In genomic region chr11:46351606-46352005, GRCh38 we compare ENCODE assay signal across 11 cellular contexts. TPM values are rescaled to one million over a fixed set of nuclear protein-coding genes. Genes with fewer than 3 reads are reported as not detected.
DNase-seq lines count a peak whose midpoint lies in the region; ATAC-seq and TF ChIP-seq lines count a peak whose summit lies in the region.
"Had no signal": no experiment of that assay in that cellular context is flagged by ENCODE, and none has a peak within 500 bp of the region (broad histone marks: within the 10 kb centered on the region; RNA-seq: fewer than 3 reads in every experiment).

No MANE protein-coding gene starts in this region.

- H3K9me3 Mint-ChIP-seq in brain (peaks cover 0 to 2% (median 0%) of the 10 kb centered on the region in 5 experiments), natural killer cell (no peaks in the 10 kb centered on the region)
- H3K9me3 Mint-ChIP-seq: stimulated activated memory B cell treated with anti-CD40 and anti-IgM and Interleukin-4, amounts not matched to agents 10 μg/mL and 1 μg/mL and 100 μg/mL, for 72 hours had no signal

- no peak overlapping the region for H3K4me3 Mint-ChIP-seq in brain
- H3K4me3 Mint-ChIP-seq in natural killer cell = peak overlapping the region; percentile 78
- H3K4me3 Mint-ChIP-seq: stimulated activated memory B cell treated with anti-CD40 and anti-IgM and Interleukin-4, amounts not matched to agents 10 μg/mL and 1 μg/mL and 100 μg/mL, for 72 hours had no signal

- no peaks in the 10 kb centered on the region for H3K36me3 Mint-ChIP-seq in brain
- no peaks in the 10 kb centered on the region for H3K36me3 Mint-ChIP-seq in natural killer cell

- H3K27ac ChIP-seq in 22Rv1 = peak overlapping the region; percentile 68
- H3K27ac ChIP-seq in HUES6 (ENCODE audit: low read depth, low read length) = no peak overlapping the region

- H3K27ac Mint-ChIP-seq in brain = peak overlapping the region in 3 of 5 experiments; percentile 42 to 52 (median 51)
- H3K27ac Mint-ChIP-seq in natural killer cell = peak overlapping the region; percentile 84 to 87
- H3K27ac Mint-ChIP-seq: stimulated activated memory B cell treated with anti-CD40 and anti-IgM and Interleukin-4, amounts not matched to agents 10 μg/mL and 1 μg/mL and 100 μg/mL, for 72 hours had no signal

- no peaks in the 10 kb centered on the region for H3K9me3 ChIP-seq in HUES6 (ENCODE audit: control insufficient read depth, insufficient read depth, low read depth, low read length)

- H3K4me1 Mint-ChIP-seq in brain (peaks cover 68% of the 10 kb centered on the region), natural killer cell (peaks cover 73 to 82% of the 10 kb centered on the region in 2 donors)

- H3K27me3 Mint-ChIP-seq in brain (peaks cover 3% of the 10 kb centered on the region), natural killer cell (ENCODE audit: low read depth in 2 of 2) (no peaks in the 10 kb centered on the region)
- H3K27me3 Mint-ChIP-seq: stimulated activated memory B cell treated with anti-CD40 and anti-IgM and Interleukin-4, amounts not matched to agents 10 μg/mL and 1 μg/mL and 100 μg/mL, for 72 hours had no signal

- intact Hi-C loops in natural killer cell (cut with micrococcal nuclease) = loop anchor here (1.0 kb wide), 1 partner anchor 16 kb away; no protein-coding TSS in a partner anchor

- H3K36me3 ChIP-seq in HUES6 (ENCODE audit: control insufficient read depth, insufficient read depth, low read length) = no peaks in the 10 kb centered on the region

- peak overlapping the region; percentile 9 for H3K9ac ChIP-seq in HUES6 (ENCODE audit: low read length)

- TF ChIP-seq CTCF in 22Rv1 (IDR thresholded peaks at IDR 0.05) = no peak
- no peak for TF ChIP-seq CTCF in brain (conservative IDR thresholded peaks at IDR 0.05)
- TF ChIP-seq CTCF in natural killer cell (IDR thresholded peaks at IDR 0.05) = no peak
- TF ChIP-seq CTCF in omental fat pad (IDR thresholded peaks at IDR 0.05) = no peak

- no peak for DNase-seq in natural killer cell
- DNase-seq in omental fat pad (ENCODE audit: low spot score) = no peak
- DNase-seq: NCI-H2081 treated with DMSO at 0.1 percent for 48 hours had no signal

- H3K27me3 ChIP-seq in HUES6 (ENCODE audit: control insufficient read depth, insufficient read depth, low read length) = peaks cover 4% of the 10 kb centered on the region

- ATAC-seq in natural killer cell (no peak), omental fat pad (ENCODE audit: low FRiP score) (no peak), HG02759 (IDR thresholded peaks at IDR 0.05; ENCODE audit: unreplicated experiment) (no peak), GM19035 (IDR thresholded peaks at IDR 0.05; ENCODE audit: unreplicated experiment) (no peak), HG02973 (IDR thresholded peaks at IDR 0.05; ENCODE audit: unreplicated experiment) (no peak)
- ATAC-seq: stimulated activated memory B cell treated with anti-CD40 and anti-IgM and Interleukin-4, amounts not matched to agents 10 μg/mL and 1 μg/mL and 100 μg/mL, for 72 hours had no signal

- peak overlapping the region; percentile 31; the same call in 1 of the 2 replicates for H3K4me3 ChIP-seq in HUES6 (ENCODE audit: low read depth, low read length)

- peaks cover 63% of the 10 kb centered on the region for H3K4me1 ChIP-seq in HUES6 (ENCODE audit: control insufficient read depth, insufficient read depth, low read length)

RNA-seq across cellular contexts. Expression of gene DGKZ, which starts 4.3 kb away (rescaled TPM):
- polyA plus RNA-seq in brain (ENCODE audit: insufficient read depth, low read depth, low replicate concordance) = 98.9 TPM
- 100 to 1,000 TPM; 307 to 377 (median 350) TPM for total RNA-seq in natural killer cell
- 10 to 100 TPM; 29.2 to 79.4 (median 63.3) TPM for total RNA-seq in omental fat pad

RNA-seq across cellular contexts. Expression of gene MDK, which starts 29.9 kb away (rescaled TPM):
- 391 TPM for polyA plus RNA-seq in brain (ENCODE audit: insufficient read depth, low read depth, low replicate concordance)
- 10 to 100 TPM in 1 of 3 donors, 1 to 10 TPM in 2; 4.5 to 10.6 (median 6.3) TPM for total RNA-seq in natural killer cell
- total RNA-seq in omental fat pad = 10 to 100 TPM; 11.7 to 18.1 (median 15.2) TPM

RNA-seq across cellular contexts. Expression of gene CHRM4, which starts 40.0 kb away (rescaled TPM):
- polyA plus RNA-seq in brain (ENCODE audit: insufficient read depth, low read depth, low replicate concordance) = 17.8 TPM
- 1 to 10 TPM; 2.2 to 6.5 (median 3.7) TPM for total RNA-seq in natural killer cell
- total RNA-seq in omental fat pad = under 1 TPM in 2 of 4 donors, not detected in 2; 0.63 to 0.74 TPM
- total RNA-seq: epithelial cell of proximal tubule had no signal
